1 cellular context compared by ENCODE assay signal in genomic region chr20:47561603-47562583, GRCh38.
TF ChIP-seq lines count a peak whose summit lies in the region.

No MANE protein-coding gene starts in this region.

TF ChIP-seq in IMR-90, 13 proteins besides CTCF, POLR2A, EP300 and RAD21 (continued from another document):
- TF ChIP-seq ELK1 (IDR thresholded peaks at IDR 0.05; ENCODE audit: borderline replicate concordance, low read depth, low read length) (no peak), FOS (IDR thresholded peaks at IDR 0.05; ENCODE audit: low read depth, low read length) (no peak), RCOR1 (IDR thresholded peaks at IDR 0.05; ENCODE audit: insufficient replicate concordance, low read length) (no peak), USF2 (IDR thresholded peaks at IDR 0.05; ENCODE audit: low read depth, low read length) (no peak), BHLHE40 (IDR thresholded peaks at IDR 0.05; ENCODE audit: low read depth, low read length) (no peak), SMC3 (IDR thresholded peaks at IDR 0.05; ENCODE audit: low read depth, low read length) (no peak), CHD1 (IDR thresholded peaks at IDR 0.05; ENCODE audit: low read depth, low read length) (no peak)
